In genomic region chr14:22871200-22871961, GRCh38 we compare ENCODE assay signal across 8 cellular contexts. TPM values are rescaled to one million over a fixed set of nuclear protein-coding genes. Genes with fewer than 3 reads are reported as not detected.
DNase-seq lines count a peak whose midpoint lies in the region; ATAC-seq and TF ChIP-seq lines count a peak whose summit lies in the region.

LRP10 (plus strand) TSS chr14:22871740; CDS start chr14:22872304, 564 bp downstream.

- DNase-seq in DMS53 (lab: John Stamatoyannopoulos, UW) (peak; percentile 96), IMR-90 (peak; percentile 75), Peyer's patch (peak; percentile 92 to 97 (median 95)), fibroblast of lung (ENCODE audit: low read depth in 2 of 2) (peak; percentile 84 to 88)
- DNase-seq in activated T-helper 1 cell treated with anti-CD3 and anti-CD28 coated beads, Interleukin-12 subunit alpha, Interleukin-12 subunit beta, Interleukin-2, Interleukin-4 antibody, amounts not matched to agents 30 ng/mL and 10 ng/mL and 1 ng/mL, durations not matched to agents 14 hours and 24 hours and 36 hours (ENCODE audit: low spot score), result peak; percentile 79
- peak; percentile 59 to 86 (median 67) for DNase-seq in naive thymus-derived CD8-positive, alpha-beta T cell
- peak; percentile 81 for DNase-seq in stimulated activated naive CD8-positive, alpha-beta T cell treated with anti-CD3 and anti-CD28 coated beads, Interleukin-15, Interleukin-2, amounts not matched to agents 100 U/mL and 50 U/mL, for 24 hours

- H3K14ac ChIP-seq in IMR-90 (replicated peaks; ENCODE audit: low read depth, low read length), result peak within 1 kb of the TSS; percentile 88

- peaks cover 20 to 32% of the 10 kb centered on the region in 2 experiments; a peak in 3 of 4 replicates for H3K79me1 ChIP-seq in IMR-90 (ENCODE audit: low read depth in 1 of 2, low read length in 2 of 2)

- ATAC-seq in GM21576 (IDR thresholded peaks at IDR 0.05; ENCODE audit: unreplicated experiment), result peak; percentile 76
- ATAC-seq in IMR-90 (ENCODE audit: low read depth), result peak; percentile 91
- peak; percentile 76 to 79 for ATAC-seq in naive thymus-derived CD8-positive, alpha-beta T cell
- ATAC-seq in stimulated activated naive CD8-positive, alpha-beta T cell treated with anti-CD3 and anti-CD28 coated beads, Interleukin-15, Interleukin-2, amounts not matched to agents 100 U/mL and 50 U/mL, for 24 hours, result peak; percentile 86

- 0 out of 2 replicates have a peak, but pooled peaks cover 3% of the 10 kb centered on the region for H3K9me1 ChIP-seq in IMR-90 (ENCODE audit: insufficient read depth, low read length)

- H3K36me3 Mint-ChIP-seq in activated T-helper 1 cell treated with anti-CD3 and anti-CD28 coated beads, Interleukin-12 subunit alpha, Interleukin-12 subunit beta, Interleukin-2, Interleukin-4 antibody, amounts not matched to agents 30 ng/mL and 10 ng/mL and 1 ng/mL, durations not matched to agents 14 hours and 24 hours and 36 hours (ENCODE audit: low read depth), result peaks cover 24% of the 10 kb centered on the region
- H3K36me3 Mint-ChIP-seq in naive thymus-derived CD8-positive, alpha-beta T cell, result peaks cover 0 to 37% (median 9%) of the 10 kb centered on the region in 3 donors

- peak within 1 kb of the TSS; percentile 93 for H4K91ac ChIP-seq in IMR-90 (ENCODE audit: insufficient read depth, low read depth, low read length)

- peak within 1 kb of the TSS; percentile 97 for H2AK9ac ChIP-seq in IMR-90 (replicated peaks; ENCODE audit: low read depth, low read length, poor library complexity)

- H2BK5ac ChIP-seq in IMR-90 (ENCODE audit: low read depth, low read length, poor library complexity, severe bottlenecking), result peak within 1 kb of the TSS; percentile 95

- peaks cover 9% of the 10 kb centered on the region for H4K20me1 ChIP-seq in IMR-90 (ENCODE audit: insufficient read depth, low read length)
- no peaks in the 10 kb centered on the region for H4K20me1 ChIP-seq in fibroblast of lung (ENCODE audit: control insufficient read depth, extremely low read depth, insufficient read depth, low read length)

- H3K9ac ChIP-seq in IMR-90 (ENCODE audit: low read depth, low read length) (peak within 1 kb of the TSS; percentile 92), fibroblast of lung (ENCODE audit: insufficient read depth, low read length) (peak within 1 kb of the TSS; percentile 95)

- H3K27ac Mint-ChIP-seq in activated T-helper 1 cell treated with anti-CD3 and anti-CD28 coated beads, Interleukin-12 subunit alpha, Interleukin-12 subunit beta, Interleukin-2, Interleukin-4 antibody, amounts not matched to agents 30 ng/mL and 10 ng/mL and 1 ng/mL, durations not matched to agents 14 hours and 24 hours and 36 hours, result peak within 1 kb of the TSS; percentile 95
- H3K27ac Mint-ChIP-seq in naive thymus-derived CD8-positive, alpha-beta T cell, result peak within 1 kb of the TSS; percentile 84 to 100 (median 98)

- peak within 1 kb of the TSS; percentile 91 for H3K4me3 Mint-ChIP-seq in activated T-helper 1 cell treated with anti-CD3 and anti-CD28 coated beads, Interleukin-12 subunit alpha, Interleukin-12 subunit beta, Interleukin-2, Interleukin-4 antibody, amounts not matched to agents 30 ng/mL and 10 ng/mL and 1 ng/mL, durations not matched to agents 14 hours and 24 hours and 36 hours
- peak within 1 kb of the TSS; percentile 90 to 99 (median 94) for H3K4me3 Mint-ChIP-seq in naive thymus-derived CD8-positive, alpha-beta T cell

- no TSS peak for BruUV-seq in IMR-90 (replicated peaks; lab: Mats Ljungman, UMichigan)

- H2AFZ ChIP-seq in IMR-90 (replicated peaks; ENCODE audit: low read length, poor library complexity) (peak within 1 kb of the TSS; percentile 92), fibroblast of lung (ENCODE audit: low read length) (peak within 1 kb of the TSS; percentile 89)

- H4K5ac ChIP-seq in IMR-90 (ENCODE audit: low read depth, low read length), result peak within 1 kb of the TSS; percentile 70

- H3K18ac ChIP-seq in IMR-90 (ENCODE audit: low read depth, low read length), result peak within 1 kb of the TSS; percentile 91

- no peaks in the 10 kb centered on the region for H3K27me3 Mint-ChIP-seq in activated T-helper 1 cell treated with anti-CD3 and anti-CD28 coated beads, Interleukin-12 subunit alpha, Interleukin-12 subunit beta, Interleukin-2, Interleukin-4 antibody, amounts not matched to agents 30 ng/mL and 10 ng/mL and 1 ng/mL, durations not matched to agents 14 hours and 24 hours and 36 hours (ENCODE audit: insufficient read depth)
- H3K27me3 Mint-ChIP-seq in naive thymus-derived CD8-positive, alpha-beta T cell, result no peaks in the 10 kb centered on the region

- no peak for TF ChIP-seq RAD21 in IMR-90 (IDR thresholded peaks at IDR 0.05; ENCODE audit: low read length)

- in situ Hi-C loops in IMR-90 (cut with MboI; ENCODE audit: low sequenced_read_pairs), result loop anchor here (25.0 kb wide), 1 partner anchor 484 kb away; no protein-coding TSS in a partner anchor

- H3K56ac ChIP-seq in IMR-90 (ENCODE audit: extremely low read depth, insufficient read depth, low read length), result peak within 1 kb of the TSS; percentile 84

- intact Hi-C loops in IMR-90 (cut with micrococcal nuclease), result loop anchor here (5.0 kb wide), 1 partner anchor 111 kb away; the partner anchor contains the start of gene AJUBA
- intact Hi-C loops in activated T-helper 1 cell treated with anti-CD3 and anti-CD28 coated beads, Interleukin-12 subunit alpha, Interleukin-12 subunit beta, Interleukin-2, Interleukin-4 antibody, amounts not matched to agents 30 ng/mL and 10 ng/mL and 1 ng/mL, durations not matched to agents 14 hours and 24 hours and 36 hours (cut with micrococcal nuclease), result loop anchor here (1.0 to 5.0 kb wide), 11 partner anchors 13 to 1602 kb away; partner anchors contain the start of genes ABHD4, ACIN1, C14orf119 and DAD1

- POLR2A ChIA-PET in IMR-90 (lab: Charles Lee; ENCODE audit: unreplicated experiment), result interaction anchor here (0.6 kb wide), 1 partner anchor 493 kb away, joined by 4 read pairs; no protein-coding TSS in a partner anchor
- POLR2A ChIA-PET in naive thymus-derived CD8-positive, alpha-beta T cell (lab: Charles Lee), result interaction anchor here (0.6 to 7.2 kb wide), 21 partner anchors 12 to 1617 kb away, joined by 3 to 118 read pairs (median 5); partner anchors contain the start of genes ACIN1, C14orf119, MRPL52 and OXA1L

- H2BK15ac ChIP-seq in IMR-90 (ENCODE audit: low read depth, low read length), result peak within 1 kb of the TSS; percentile 61; the same call in 2 of the 3 replicates

- CTCF ChIA-PET in IMR-90 (lab: Yijun Ruan, JAX), result interaction anchor here (0.6 to 1.9 kb wide), 9 partner anchors 10 to 107 kb away, joined by 3 to 10 read pairs (median 3); partner anchors contain the start of gene REM2

- peak within 1 kb of the TSS; percentile 79 for H3K4me3 ChIP-seq in IMR-90 (ENCODE audit: insufficient read depth, low read depth, low read length)
- H3K4me3 ChIP-seq in Peyer's patch, result peak within 1 kb of the TSS; percentile 63 to 89 (median 78)
- peak within 1 kb of the TSS; percentile 80 to 96 (median 88) for H3K4me3 ChIP-seq in fibroblast of lung (replicated peaks in 1 of 4; ENCODE audit: control extremely low read depth in 1 of 4, insufficient read depth in 1 of 4, low read depth in 3 of 4, low read length in 4 of 4)

- peaks cover 26% of the 10 kb centered on the region for H3K4me1 Mint-ChIP-seq in activated T-helper 1 cell treated with anti-CD3 and anti-CD28 coated beads, Interleukin-12 subunit alpha, Interleukin-12 subunit beta, Interleukin-2, Interleukin-4 antibody, amounts not matched to agents 30 ng/mL and 10 ng/mL and 1 ng/mL, durations not matched to agents 14 hours and 24 hours and 36 hours (ENCODE audit: low read depth)
- H3K4me1 Mint-ChIP-seq in naive thymus-derived CD8-positive, alpha-beta T cell, result peaks cover 11 to 39% (median 32%) of the 10 kb centered on the region in 4 donors

- H3K4me2 ChIP-seq in IMR-90 (ENCODE audit: low read depth, low read length) (peak within 1 kb of the TSS; percentile 98), fibroblast of lung (ENCODE audit: extremely low read depth, insufficient read depth, low read length) (peak within 1 kb of the TSS; percentile 98)

- 0% methylated on average over 23 of the region's 42 CpGs; no CpG with 5 or more reads in 1 of the 2 experiments for WGBS in IMR-90 (ENCODE audit: extremely low coverage in 2 of 2, insufficient read length in 1 of 2), 2 experiments

- H3K27ac ChIP-seq in IMR-90 (ENCODE audit: insufficient read depth, low read length), result peak within 1 kb of the TSS; percentile 84
- peak within 1 kb of the TSS; percentile 93 to 100 (median 96) for H3K27ac ChIP-seq in Peyer's patch
- H3K27ac ChIP-seq in fibroblast of lung (ENCODE audit: insufficient read depth, low read length), result peak within 1 kb of the TSS; percentile 93

- no peaks in the 10 kb centered on the region for H3K27me3 ChIP-seq in IMR-90 (ENCODE audit: control insufficient read depth, insufficient read depth, low read length)
- H3K27me3 ChIP-seq in Peyer's patch, result no peaks in the 10 kb centered on the region
- H3K27me3 ChIP-seq in fibroblast of lung (ENCODE audit: control insufficient read depth, insufficient read depth, low read length), result no peaks in the 10 kb centered on the region

- H2BK20ac ChIP-seq in IMR-90 (ENCODE audit: low read depth, low read length), result peak within 1 kb of the TSS; percentile 68; the same call in 1 of the 2 replicates

- H4K8ac ChIP-seq in IMR-90 (ENCODE audit: low read depth in 2 of 2, low read length in 2 of 2), result peak within 1 kb of the TSS; percentile 37 to 89

- peak within 1 kb of the TSS; percentile 75 for H3K4ac ChIP-seq in IMR-90 (ENCODE audit: low read depth, low read length)

- peaks cover 18% of the 10 kb centered on the region for H3K79me2 ChIP-seq in fibroblast of lung (ENCODE audit: control insufficient read depth, insufficient read depth, low read length)

- no peaks in the 10 kb centered on the region for H3K9me3 Mint-ChIP-seq in activated T-helper 1 cell treated with anti-CD3 and anti-CD28 coated beads, Interleukin-12 subunit alpha, Interleukin-12 subunit beta, Interleukin-2, Interleukin-4 antibody, amounts not matched to agents 30 ng/mL and 10 ng/mL and 1 ng/mL, durations not matched to agents 14 hours and 24 hours and 36 hours
- H3K9me3 Mint-ChIP-seq in naive thymus-derived CD8-positive, alpha-beta T cell, result no peaks in the 10 kb centered on the region

- dilution Hi-C loops in IMR-90 (cut with HindIII; ENCODE audit: low sequenced_read_pairs, unreplicated experiment), result no loop called here

- H3K36me3 ChIP-seq in IMR-90 (ENCODE audit: control insufficient read depth, insufficient read depth, low read length) (peaks cover 24% of the 10 kb centered on the region), Peyer's patch (peaks cover 0 to 30% (median 7%) of the 10 kb centered on the region in 3 donors), fibroblast of lung (ENCODE audit: control insufficient read depth, insufficient read depth, low read length) (peaks cover 20% of the 10 kb centered on the region)

- peak within 1 kb of the TSS; percentile 73 for H2BK120ac ChIP-seq in IMR-90 (ENCODE audit: low read depth, low read length)

- TF ChIP-seq CTCF in IMR-90 (conservative IDR thresholded peaks at IDR 0.05; ENCODE audit: low read depth, low read length) (0 out of 2 replicates have a peak, but pooled peaks have one; percentile 2), Peyer's patch (IDR thresholded peaks at IDR 0.05) (peak in 1 of 6 experiments; percentile 2), fibroblast of lung (conservative IDR thresholded peaks at IDR 0.05 in 1 of 2, IDR thresholded peaks at IDR 0.05 in 1 of 2; ENCODE audit: low read depth in 1 of 2, low read length in 2 of 2) (no peak)

- H3K9me3 ChIP-seq in IMR-90 (ENCODE audit: control insufficient read depth, insufficient read depth, low read length), result no peaks in the 10 kb centered on the region
- H3K9me3 ChIP-seq in Peyer's patch, result no peaks in the 10 kb centered on the region
- no peaks in the 10 kb centered on the region for H3K9me3 ChIP-seq in fibroblast of lung (ENCODE audit: control insufficient read depth, insufficient read depth, low read depth, low read length)

- TF ChIP-seq POLR2A in IMR-90 (IDR thresholded peaks at IDR 0.05; ENCODE audit: low read depth, low read length), result peak; percentile 62
- peak; percentile 76 to 82 for TF ChIP-seq POLR2A in Peyer's patch (IDR thresholded peaks at IDR 0.05)

- peak within 1 kb of the TSS; percentile 89 for H3K23ac ChIP-seq in IMR-90 (ENCODE audit: low read depth, low read length)

- H3K4me1 ChIP-seq in IMR-90 (ENCODE audit: control insufficient read depth, insufficient read depth, low read length) (peaks cover 3% of the 10 kb centered on the region; the same call in 1 of the 2 replicates), Peyer's patch (peaks cover 0 to 37% (median 10%) of the 10 kb centered on the region in 4 donors), fibroblast of lung (ENCODE audit: control insufficient read depth, extremely low read depth, insufficient read depth, low read length) (peaks cover 4% of the 10 kb centered on the region)

- H2AK5ac ChIP-seq in IMR-90 (ENCODE audit: low read depth, low read length), result peak within 1 kb of the TSS; percentile 38

RNA-seq across cellular contexts. Expression of gene LRP10, which starts in this region (rescaled TPM):
- total RNA-seq in IMR-90 (2012; rRNA removed), result 19.4 and 25.1 TPM in 2 replicates
- 118 and 121 TPM in 2 replicates for polyA plus RNA-seq in IMR-90 (2012; rRNA removed)
- 86.3 and 158 TPM in 2 replicates for polyA plus RNA-seq in IMR-90 (2012; cell fraction: cytosol; rRNA removed)
- polyA plus RNA-seq in IMR-90 (2012; cell fraction: nucleus; rRNA removed; ENCODE audit: low replicate concordance), result 38.3 and 104 TPM in 2 replicates
- 100 to 1,000 TPM in 3 of 4 donors, 10 to 100 TPM in 1; 69.3 to 250 (median 221) TPM for total RNA-seq in Peyer's patch
- 44.6 and 46.0 TPM in 2 replicates for total RNA-seq in activated T-helper 1 cell treated with anti-CD3 and anti-CD28 coated beads, Interleukin-12 subunit alpha, Interleukin-12 subunit beta, Interleukin-2, Interleukin-4 antibody, amounts not matched to agents 30 ng/mL and 10 ng/mL and 1 ng/mL, durations not matched to agents 14 hours and 24 hours and 36 hours
- 71.9 and 95.5 TPM in 2 replicates for total RNA-seq in fibroblast of lung
- polyA plus RNA-seq in fibroblast of lung, result 100 and 130 TPM in 2 replicates
- 143 and 172 TPM in 2 replicates for polyA plus RNA-seq in fibroblast of lung (2012)
- polyA minus RNA-seq in fibroblast of lung (ENCODE audit: low replicate concordance), result 703 and 794 TPM in 2 replicates
- total RNA-seq in naive thymus-derived CD8-positive, alpha-beta T cell, result 10 to 100 TPM; 70.5 to 72.6 TPM
- 10 to 100 TPM; 49.4 to 67.5 (median 52.2) TPM for polyA plus RNA-seq in naive thymus-derived CD8-positive, alpha-beta T cell

Comparison
In these comparisons a context has a peak if more than half of its experiments do, and no peak if none do; other contexts are left out.
1. Peak in every context shown above with its lines: DNase-seq, ATAC-seq, H3K4me3 ChIP-seq and H3K27ac ChIP-seq.